ENCODE assay signal across 1 cellular context in the genomic region with DNA sequence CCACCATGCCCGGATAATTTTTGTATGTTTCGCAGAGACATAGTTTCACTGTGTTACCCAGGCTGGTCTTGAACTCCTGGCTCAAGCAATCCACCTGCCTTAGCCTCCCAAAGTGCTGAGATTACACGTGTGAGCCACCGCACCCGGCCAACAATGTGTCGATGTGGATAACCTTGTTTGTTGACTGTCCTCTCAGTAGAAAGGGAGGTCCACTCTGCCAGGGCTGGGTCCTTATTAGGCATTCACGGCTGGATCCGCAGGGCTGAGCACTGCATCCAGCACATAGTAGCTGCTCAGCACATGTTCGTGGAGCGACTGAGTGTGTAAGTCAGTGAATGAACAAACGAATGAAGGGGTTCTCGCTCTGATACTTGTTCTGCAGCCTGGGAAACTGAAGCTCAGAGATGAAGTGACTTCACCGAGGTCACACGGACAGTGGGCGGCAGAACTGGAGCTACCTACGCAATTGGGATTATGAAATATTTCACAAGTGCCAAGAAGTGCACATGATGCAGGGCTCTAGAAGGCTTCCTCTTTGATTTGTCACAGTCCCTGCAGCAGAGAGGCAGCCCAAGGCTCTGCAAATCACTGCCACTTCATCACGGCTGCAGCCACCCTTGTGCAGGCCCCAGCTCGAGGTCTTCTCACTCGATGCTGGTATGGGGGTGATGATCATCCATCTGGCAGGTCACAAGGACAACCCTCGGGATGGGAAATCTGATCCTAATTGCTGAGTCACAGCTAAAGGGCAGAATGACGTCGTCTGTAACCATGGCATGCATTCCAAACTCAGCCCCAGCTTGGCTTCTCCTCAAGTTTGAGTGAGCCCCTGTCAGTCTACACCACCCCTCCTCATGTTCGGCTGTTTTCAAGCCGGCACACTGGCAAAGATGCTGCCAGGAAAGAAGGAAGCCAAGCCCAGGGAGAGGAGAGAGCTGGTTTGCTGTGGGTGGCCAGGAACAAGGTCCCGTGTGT.
TF ChIP-seq lines count a peak whose summit lies in the region.

No MANE protein-coding gene starts in this region.

TF ChIP-seq in HepG2, 621 proteins besides CTCF, POLR2A, EP300 and RAD21 (continued from another document and continues in another):
- TF ChIP-seq, protein P1, sequence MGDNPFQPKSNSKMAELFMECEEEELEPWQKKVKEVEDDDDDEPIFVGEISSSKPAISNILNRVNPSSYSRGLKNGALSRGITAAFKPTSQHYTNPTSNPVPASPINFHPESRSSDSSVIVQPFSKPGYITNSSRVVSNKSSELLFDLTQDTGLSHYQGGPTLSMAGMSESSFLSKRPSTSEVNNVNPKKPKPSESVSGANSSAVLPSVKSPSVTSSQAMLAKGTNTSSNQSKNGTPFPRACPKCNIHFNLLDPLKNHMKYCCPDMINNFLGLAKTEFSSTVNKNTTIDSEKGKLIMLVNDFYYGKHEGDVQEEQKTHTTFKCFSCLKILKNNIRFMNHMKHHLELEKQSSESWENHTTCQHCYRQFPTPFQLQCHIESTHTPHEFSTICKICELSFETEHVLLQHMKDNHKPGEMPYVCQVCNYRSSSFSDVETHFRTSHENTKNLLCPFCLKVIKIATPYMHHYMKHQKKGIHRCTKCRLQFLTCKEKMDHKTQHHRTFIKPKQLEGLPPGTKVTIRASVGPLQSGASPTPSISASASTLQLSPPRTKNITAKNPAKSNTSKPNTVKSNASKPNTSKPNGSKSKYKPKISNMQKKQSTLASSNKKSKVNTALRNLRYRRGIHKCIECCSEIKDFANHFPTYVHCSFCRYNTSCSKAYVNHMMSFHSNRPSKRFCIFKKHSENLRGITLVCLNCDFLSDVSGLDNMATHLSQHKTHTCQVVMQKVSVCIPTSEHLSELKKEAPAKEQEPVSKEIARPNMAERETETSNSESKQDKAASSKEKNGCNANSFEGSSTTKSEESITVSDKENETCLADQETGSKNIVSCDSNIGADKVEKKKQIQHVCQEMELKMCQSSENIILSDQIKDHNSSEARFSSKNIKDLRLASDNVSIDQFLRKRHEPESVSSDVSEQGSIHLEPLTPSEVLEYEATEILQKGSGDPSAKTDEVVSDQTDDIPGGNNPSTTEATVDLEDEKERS (CRISPR knock-in tag; IDR thresholded peaks at IDR 0.05): 0 out of 2 replicates have a peak, but pooled peaks have one; percentile 69
- TF ChIP-seq, protein P2, sequence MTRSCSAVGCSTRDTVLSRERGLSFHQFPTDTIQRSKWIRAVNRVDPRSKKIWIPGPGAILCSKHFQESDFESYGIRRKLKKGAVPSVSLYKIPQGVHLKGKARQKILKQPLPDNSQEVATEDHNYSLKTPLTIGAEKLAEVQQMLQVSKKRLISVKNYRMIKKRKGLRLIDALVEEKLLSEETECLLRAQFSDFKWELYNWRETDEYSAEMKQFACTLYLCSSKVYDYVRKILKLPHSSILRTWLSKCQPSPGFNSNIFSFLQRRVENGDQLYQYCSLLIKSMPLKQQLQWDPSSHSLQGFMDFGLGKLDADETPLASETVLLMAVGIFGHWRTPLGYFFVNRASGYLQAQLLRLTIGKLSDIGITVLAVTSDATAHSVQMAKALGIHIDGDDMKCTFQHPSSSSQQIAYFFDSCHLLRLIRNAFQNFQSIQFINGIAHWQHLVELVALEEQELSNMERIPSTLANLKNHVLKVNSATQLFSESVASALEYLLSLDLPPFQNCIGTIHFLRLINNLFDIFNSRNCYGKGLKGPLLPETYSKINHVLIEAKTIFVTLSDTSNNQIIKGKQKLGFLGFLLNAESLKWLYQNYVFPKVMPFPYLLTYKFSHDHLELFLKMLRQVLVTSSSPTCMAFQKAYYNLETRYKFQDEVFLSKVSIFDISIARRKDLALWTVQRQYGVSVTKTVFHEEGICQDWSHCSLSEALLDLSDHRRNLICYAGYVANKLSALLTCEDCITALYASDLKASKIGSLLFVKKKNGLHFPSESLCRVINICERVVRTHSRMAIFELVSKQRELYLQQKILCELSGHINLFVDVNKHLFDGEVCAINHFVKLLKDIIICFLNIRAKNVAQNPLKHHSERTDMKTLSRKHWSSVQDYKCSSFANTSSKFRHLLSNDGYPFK (CRISPR knock-in tag; IDR thresholded peaks at IDR 0.05; ENCODE audit: borderline replicate concordance): peak; percentile 59; the same call in 1 of the 2 replicates
- TF ChIP-seq, protein P3, sequence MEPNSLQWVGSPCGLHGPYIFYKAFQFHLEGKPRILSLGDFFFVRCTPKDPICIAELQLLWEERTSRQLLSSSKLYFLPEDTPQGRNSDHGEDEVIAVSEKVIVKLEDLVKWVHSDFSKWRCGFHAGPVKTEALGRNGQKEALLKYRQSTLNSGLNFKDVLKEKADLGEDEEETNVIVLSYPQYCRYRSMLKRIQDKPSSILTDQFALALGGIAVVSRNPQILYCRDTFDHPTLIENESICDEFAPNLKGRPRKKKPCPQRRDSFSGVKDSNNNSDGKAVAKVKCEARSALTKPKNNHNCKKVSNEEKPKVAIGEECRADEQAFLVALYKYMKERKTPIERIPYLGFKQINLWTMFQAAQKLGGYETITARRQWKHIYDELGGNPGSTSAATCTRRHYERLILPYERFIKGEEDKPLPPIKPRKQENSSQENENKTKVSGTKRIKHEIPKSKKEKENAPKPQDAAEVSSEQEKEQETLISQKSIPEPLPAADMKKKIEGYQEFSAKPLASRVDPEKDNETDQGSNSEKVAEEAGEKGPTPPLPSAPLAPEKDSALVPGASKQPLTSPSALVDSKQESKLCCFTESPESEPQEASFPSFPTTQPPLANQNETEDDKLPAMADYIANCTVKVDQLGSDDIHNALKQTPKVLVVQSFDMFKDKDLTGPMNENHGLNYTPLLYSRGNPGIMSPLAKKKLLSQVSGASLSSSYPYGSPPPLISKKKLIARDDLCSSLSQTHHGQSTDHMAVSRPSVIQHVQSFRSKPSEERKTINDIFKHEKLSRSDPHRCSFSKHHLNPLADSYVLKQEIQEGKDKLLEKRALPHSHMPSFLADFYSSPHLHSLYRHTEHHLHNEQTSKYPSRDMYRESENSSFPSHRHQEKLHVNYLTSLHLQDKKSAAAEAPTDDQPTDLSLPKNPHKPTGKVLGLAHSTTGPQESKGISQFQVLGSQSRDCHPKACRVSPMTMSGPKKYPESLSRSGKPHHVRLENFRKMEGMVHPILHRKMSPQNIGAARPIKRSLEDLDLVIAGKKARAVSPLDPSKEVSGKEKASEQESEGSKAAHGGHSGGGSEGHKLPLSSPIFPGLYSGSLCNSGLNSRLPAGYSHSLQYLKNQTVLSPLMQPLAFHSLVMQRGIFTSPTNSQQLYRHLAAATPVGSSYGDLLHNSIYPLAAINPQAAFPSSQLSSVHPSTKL (CRISPR knock-in tag; IDR thresholded peaks at IDR 0.05): peak; percentile 81
- TF ChIP-seq TMF1 (CRISPR knock-in tag; IDR thresholded peaks at IDR 0.05; ENCODE audit: low read depth) (no peak; the same call in 1 of the 2 replicates), SMAD9 (CRISPR knock-in tag; IDR thresholded peaks at IDR 0.05) (no peak), ZBTB21 (CRISPR knock-in tag; IDR thresholded peaks at IDR 0.05) (peak; percentile 78; the same call in 1 of the 2 replicates), ZNF775 (CRISPR knock-in tag; IDR thresholded peaks at IDR 0.05; ENCODE audit: borderline replicate concordance) (no peak), IRF2 (CRISPR knock-in tag; IDR thresholded peaks at IDR 0.05) (no peak; the same call in none of the 2 replicates), ZNF674 (CRISPR knock-in tag; IDR thresholded peaks at IDR 0.05; ENCODE audit: low read depth) (no peak), ZFP82 (CRISPR knock-in tag; IDR thresholded peaks at IDR 0.05; ENCODE audit: borderline replicate concordance) (no peak), POLR2AphosphoS5 (IDR thresholded peaks at IDR 0.05; ENCODE audit: low read depth, low read length) (no peak), ZNF670 (CRISPR knock-in tag; IDR thresholded peaks at IDR 0.05; ENCODE audit: borderline replicate concordance) (no peak; the same call in 1 of the 2 replicates), MEIS2 (CRISPR knock-in tag; IDR thresholded peaks at IDR 0.05) (peak; percentile 78), CCDC6 (CRISPR knock-in tag; IDR thresholded peaks at IDR 0.05) (peak; percentile 74; the same call in 1 of the 2 replicates), BHLHE40 (IDR thresholded peaks at IDR 0.05; ENCODE audit: low read length) (peak; percentile 58; the same call in 1 of the 2 replicates), ZNF282 (IDR thresholded peaks at IDR 0.05; ENCODE audit: partially characterized antibody) (no peak), HMG20A (CRISPR knock-in tag; IDR thresholded peaks at IDR 0.05; ENCODE audit: borderline replicate concordance) (no peak), SATB2 (CRISPR knock-in tag; IDR thresholded peaks at IDR 0.05) (no peak), ZNF260 (CRISPR knock-in tag; IDR thresholded peaks at IDR 0.05; ENCODE audit: borderline replicate concordance, low read depth) (no peak), NFKBIZ (CRISPR knock-in tag; IDR thresholded peaks at IDR 0.05) (peak; percentile 68; the same call in 1 of the 2 replicates), NFE2L2 (IDR thresholded peaks at IDR 0.05; ENCODE audit: low read length) (peak; percentile 99), MED1 (CRISPR knock-in tag; IDR thresholded peaks at IDR 0.05) (peak; percentile 58; the same call in 1 of the 2 replicates), CENPX (CRISPR knock-in tag; IDR thresholded peaks at IDR 0.05) (no peak), ZNF251 (CRISPR knock-in tag; IDR thresholded peaks at IDR 0.05) (no peak), RELA (CRISPR knock-in tag; IDR thresholded peaks at IDR 0.05) (0 out of 2 replicates have a peak, but pooled peaks have one; percentile 18), KAT2B (IDR thresholded peaks at IDR 0.05; ENCODE audit: borderline replicate concordance, low read depth, low read length) (no peak)
- TF ChIP-seq, protein P4, sequence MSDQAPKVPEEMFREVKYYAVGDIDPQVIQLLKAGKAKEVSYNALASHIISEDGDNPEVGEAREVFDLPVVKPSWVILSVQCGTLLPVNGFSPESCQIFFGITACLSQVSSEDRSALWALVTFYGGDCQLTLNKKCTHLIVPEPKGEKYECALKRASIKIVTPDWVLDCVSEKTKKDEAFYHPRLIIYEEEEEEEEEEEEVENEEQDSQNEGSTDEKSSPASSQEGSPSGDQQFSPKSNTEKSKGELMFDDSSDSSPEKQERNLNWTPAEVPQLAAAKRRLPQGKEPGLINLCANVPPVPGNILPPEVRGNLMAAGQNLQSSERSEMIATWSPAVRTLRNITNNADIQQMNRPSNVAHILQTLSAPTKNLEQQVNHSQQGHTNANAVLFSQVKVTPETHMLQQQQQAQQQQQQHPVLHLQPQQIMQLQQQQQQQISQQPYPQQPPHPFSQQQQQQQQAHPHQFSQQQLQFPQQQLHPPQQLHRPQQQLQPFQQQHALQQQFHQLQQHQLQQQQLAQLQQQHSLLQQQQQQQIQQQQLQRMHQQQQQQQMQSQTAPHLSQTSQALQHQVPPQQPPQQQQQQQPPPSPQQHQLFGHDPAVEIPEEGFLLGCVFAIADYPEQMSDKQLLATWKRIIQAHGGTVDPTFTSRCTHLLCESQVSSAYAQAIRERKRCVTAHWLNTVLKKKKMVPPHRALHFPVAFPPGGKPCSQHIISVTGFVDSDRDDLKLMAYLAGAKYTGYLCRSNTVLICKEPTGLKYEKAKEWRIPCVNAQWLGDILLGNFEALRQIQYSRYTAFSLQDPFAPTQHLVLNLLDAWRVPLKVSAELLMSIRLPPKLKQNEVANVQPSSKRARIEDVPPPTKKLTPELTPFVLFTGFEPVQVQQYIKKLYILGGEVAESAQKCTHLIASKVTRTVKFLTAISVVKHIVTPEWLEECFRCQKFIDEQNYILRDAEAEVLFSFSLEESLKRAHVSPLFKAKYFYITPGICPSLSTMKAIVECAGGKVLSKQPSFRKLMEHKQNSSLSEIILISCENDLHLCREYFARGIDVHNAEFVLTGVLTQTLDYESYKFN (CRISPR knock-in tag; conservative IDR thresholded peaks at IDR 0.05): no peak; the same call in 1 of the 2 replicates
- TF ChIP-seq, protein P5, sequence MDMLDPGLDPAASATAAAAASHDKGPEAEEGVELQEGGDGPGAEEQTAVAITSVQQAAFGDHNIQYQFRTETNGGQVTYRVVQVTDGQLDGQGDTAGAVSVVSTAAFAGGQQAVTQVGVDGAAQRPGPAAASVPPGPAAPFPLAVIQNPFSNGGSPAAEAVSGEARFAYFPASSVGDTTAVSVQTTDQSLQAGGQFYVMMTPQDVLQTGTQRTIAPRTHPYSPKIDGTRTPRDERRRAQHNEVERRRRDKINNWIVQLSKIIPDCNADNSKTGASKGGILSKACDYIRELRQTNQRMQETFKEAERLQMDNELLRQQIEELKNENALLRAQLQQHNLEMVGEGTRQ (IDR thresholded peaks at IDR 0.05; ENCODE audit: low read depth, low read length): peak; percentile 50; the same call in 1 of the 2 replicates
- TF ChIP-seq, protein P5 (CRISPR knock-in tag; IDR thresholded peaks at IDR 0.05; ENCODE audit: borderline replicate concordance): peak; percentile 39; the same call in 1 of the 2 replicates
- TF ChIP-seq, protein P6, sequence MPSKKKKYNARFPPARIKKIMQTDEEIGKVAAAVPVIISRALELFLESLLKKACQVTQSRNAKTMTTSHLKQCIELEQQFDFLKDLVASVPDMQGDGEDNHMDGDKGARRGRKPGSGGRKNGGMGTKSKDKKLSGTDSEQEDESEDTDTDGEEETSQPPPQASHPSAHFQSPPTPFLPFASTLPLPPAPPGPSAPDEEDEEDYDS (CRISPR knock-in tag; IDR thresholded peaks at IDR 0.05): no peak
- TF ChIP-seq, protein P7, sequence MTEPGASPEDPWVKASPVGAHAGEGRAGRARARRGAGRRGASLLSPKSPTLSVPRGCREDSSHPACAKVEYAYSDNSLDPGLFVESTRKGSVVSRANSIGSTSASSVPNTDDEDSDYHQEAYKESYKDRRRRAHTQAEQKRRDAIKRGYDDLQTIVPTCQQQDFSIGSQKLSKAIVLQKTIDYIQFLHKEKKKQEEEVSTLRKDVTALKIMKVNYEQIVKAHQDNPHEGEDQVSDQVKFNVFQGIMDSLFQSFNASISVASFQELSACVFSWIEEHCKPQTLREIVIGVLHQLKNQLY (CRISPR knock-in tag; IDR thresholded peaks at IDR 0.05): no peak
- TF ChIP-seq, protein P8, sequence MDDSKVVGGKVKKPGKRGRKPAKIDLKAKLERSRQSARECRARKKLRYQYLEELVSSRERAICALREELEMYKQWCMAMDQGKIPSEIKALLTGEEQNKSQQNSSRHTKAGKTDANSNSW (CRISPR knock-in tag; IDR thresholded peaks at IDR 0.05; ENCODE audit: borderline replicate concordance): 0 out of 2 replicates have a peak, but pooled peaks have one; percentile 90
- TF ChIP-seq, protein P9, sequence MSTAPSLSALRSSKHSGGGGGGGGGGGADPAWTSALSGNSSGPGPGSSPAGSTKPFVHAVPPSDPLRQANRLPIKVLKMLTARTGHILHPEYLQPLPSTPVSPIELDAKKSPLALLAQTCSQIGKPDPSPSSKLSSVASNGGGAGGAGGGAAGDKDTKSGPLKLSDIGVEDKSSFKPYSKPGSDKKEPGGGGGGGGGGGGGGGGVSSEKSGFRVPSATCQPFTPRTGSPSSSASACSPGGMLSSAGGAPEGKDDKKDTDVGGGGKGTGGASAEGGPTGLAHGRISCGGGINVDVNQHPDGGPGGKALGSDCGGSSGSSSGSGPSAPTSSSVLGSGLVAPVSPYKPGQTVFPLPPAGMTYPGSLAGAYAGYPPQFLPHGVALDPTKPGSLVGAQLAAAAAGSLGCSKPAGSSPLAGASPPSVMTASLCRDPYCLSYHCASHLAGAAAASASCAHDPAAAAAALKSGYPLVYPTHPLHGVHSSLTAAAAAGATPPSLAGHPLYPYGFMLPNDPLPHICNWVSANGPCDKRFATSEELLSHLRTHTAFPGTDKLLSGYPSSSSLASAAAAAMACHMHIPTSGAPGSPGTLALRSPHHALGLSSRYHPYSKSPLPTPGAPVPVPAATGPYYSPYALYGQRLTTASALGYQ (CRISPR knock-in tag; IDR thresholded peaks at IDR 0.05): no peak
